31 cellular contexts compared by ENCODE assay signal in genomic region chr6:154673919-154674318, GRCh38.
"Had no signal": no experiment of that assay in that cellular context is flagged by ENCODE, and none has a peak within 500 bp of the region (broad histone marks: within the 10 kb centered on the region; RNA-seq: fewer than 3 reads in every experiment).

No MANE protein-coding gene starts in this region.

- ATAC-seq: activated CD8-positive, alpha-beta memory T cell treated with anti-CD3 and anti-CD28 coated beads, Interleukin-2, amount 10 ng/mL, durations not matched to agents 7 days and 5 days; body of pancreas had no signal

- H3K36me3 ChIP-seq: breast epithelium, WERI-Rb-1 had no signal

- DNase-seq: activated CD4-positive, alpha-beta memory T cell treated with anti-CD3 and anti-CD28 coated beads, Interleukin-2, amount 10 ng/mL, durations not matched to agents 7 days and 5 days; activated CD4-positive, alpha-beta T cell treated with anti-CD3 and anti-CD28 coated beads for 1 hour; activated CD4-positive, alpha-beta T cell treated with anti-CD3 and anti-CD28 coated beads for 48 hours; activated CD4-positive, CD25-positive, alpha-beta regulatory T cell; activated CD8-positive, alpha-beta memory T cell treated with anti-CD3 and anti-CD28 coated beads for 24 hours; activated CD8-positive, alpha-beta memory T cell treated with anti-CD3 and anti-CD28 coated beads, Interleukin-2, amount 10 ng/mL, durations not matched to agents 7 days and 5 days; activated CD8-positive, alpha-beta memory T cell treated with anti-CD3 and anti-CD28 coated beads, Interleukin-2, amount 50 U/mL, for 48 hours; activated effector memory CD4-positive, alpha-beta T cell treated with anti-CD3 and anti-CD28 coated beads, Interleukin-2, amount 50 U/mL, for 16 hours; activated naive CD4-positive, alpha-beta T cell; activated naive CD4-positive, alpha-beta T cell treated with anti-CD3 and anti-CD28 coated beads, Interleukin-2, amount 50 U/mL, for 16 hours; activated naive CD8-positive, alpha-beta T cell treated with anti-CD3 and anti-CD28 coated beads, Interleukin-2, amount 10 ng/mL, durations not matched to agents 7 days and 5 days; activated T-cell treated with anti-CD3 and anti-CD28 coated beads, Interleukin-2, amount 50 U/mL, for 48 hours; body of pancreas; MM.1S; NCI-H1048; NCI-H1105 treated with DMSO at 0.1 percent for 48 hours; NCI-H1436; NCI-H1694; NCI-H1930; NCI-H2081 treated with DMSO at 0.1 percent for 48 hours; NCI-H226; NCI-H526; NCI-H748 treated with DMSO at 0.1 percent for 48 hours; OCI-M1; Right ventricle myocardium superior; SW 1271; WERI-Rb-1 had no signal

- H3K4me3 Mint-ChIP-seq: activated CD4-positive, alpha-beta memory T cell treated with anti-CD3 and anti-CD28 coated beads, Interleukin-2, amount 10 ng/mL, durations not matched to agents 7 days and 5 days; activated CD8-positive, alpha-beta memory T cell treated with anti-CD3 and anti-CD28 coated beads, Interleukin-2, amount 10 ng/mL, durations not matched to agents 7 days and 5 days; activated naive CD8-positive, alpha-beta T cell treated with anti-CD3 and anti-CD28 coated beads, Interleukin-2, amount 10 ng/mL, durations not matched to agents 7 days and 5 days; T-helper 2 cell treated with Interferon-gamma antibody and Interleukin-4, amounts not matched to agents 5 μg/mL and 100 μg/mL, for 36 hours had no signal

- H3K9ac ChIP-seq: KMS-11 had no signal

- H3K27me3 Mint-ChIP-seq: activated CD4-positive, alpha-beta memory T cell treated with anti-CD3 and anti-CD28 coated beads, Interleukin-2, amount 10 ng/mL, durations not matched to agents 7 days and 5 days; activated naive CD8-positive, alpha-beta T cell treated with anti-CD3 and anti-CD28 coated beads, Interleukin-2, amount 10 ng/mL, durations not matched to agents 7 days and 5 days had no signal

- H3K36me3 Mint-ChIP-seq: activated CD8-positive, alpha-beta memory T cell treated with anti-CD3 and anti-CD28 coated beads, Interleukin-2, amount 10 ng/mL, durations not matched to agents 7 days and 5 days; activated naive CD8-positive, alpha-beta T cell treated with anti-CD3 and anti-CD28 coated beads, Interleukin-2, amount 10 ng/mL, durations not matched to agents 7 days and 5 days had no signal

- H3K9me3 Mint-ChIP-seq: activated CD4-positive, alpha-beta memory T cell treated with anti-CD3 and anti-CD28 coated beads, Interleukin-2, amount 10 ng/mL, durations not matched to agents 7 days and 5 days; activated naive CD8-positive, alpha-beta T cell treated with anti-CD3 and anti-CD28 coated beads, Interleukin-2, amount 10 ng/mL, durations not matched to agents 7 days and 5 days; T-helper 2 cell treated with Interferon-gamma antibody and Interleukin-4, amounts not matched to agents 5 μg/mL and 100 μg/mL, for 36 hours had no signal

- H3K9me3 ChIP-seq: body of pancreas, breast epithelium had no signal

- H3K4me1 Mint-ChIP-seq: activated CD4-positive, alpha-beta memory T cell treated with anti-CD3 and anti-CD28 coated beads, Interleukin-2, amount 10 ng/mL, durations not matched to agents 7 days and 5 days; activated CD8-positive, alpha-beta memory T cell treated with anti-CD3 and anti-CD28 coated beads, Interleukin-2, amount 10 ng/mL, durations not matched to agents 7 days and 5 days had no signal

- H3K4me3 ChIP-seq: body of pancreas, breast epithelium had no signal

- H3K27ac Mint-ChIP-seq: activated CD4-positive, alpha-beta memory T cell treated with anti-CD3 and anti-CD28 coated beads, Interleukin-2, amount 10 ng/mL, durations not matched to agents 7 days and 5 days; activated CD8-positive, alpha-beta memory T cell treated with anti-CD3 and anti-CD28 coated beads, Interleukin-2, amount 10 ng/mL, durations not matched to agents 7 days and 5 days; activated naive CD8-positive, alpha-beta T cell treated with anti-CD3 and anti-CD28 coated beads, Interleukin-2, amount 10 ng/mL, durations not matched to agents 7 days and 5 days; T-helper 2 cell treated with Interferon-gamma antibody and Interleukin-4, amounts not matched to agents 5 μg/mL and 100 μg/mL, for 36 hours had no signal

- H3K27me3 ChIP-seq: body of pancreas, breast epithelium had no signal

- FAIRE-seq: astrocyte had no signal

- H3K27ac ChIP-seq: body of pancreas, breast epithelium, KMS-11, WERI-Rb-1 had no signal

- H3K4me2 ChIP-seq: KMS-11 had no signal

- H3K4me1 ChIP-seq: body of pancreas, breast epithelium had no signal
